In genomic region chr10:73079779-73080178, GRCh38 we compare ENCODE assay signal across 14 cellular contexts. TPM values are rescaled to one million over a fixed set of nuclear protein-coding genes. Genes with fewer than 3 reads are reported as not detected.
DNase-seq lines count a peak whose midpoint lies in the region; ATAC-seq lines count a peak whose summit lies in the region.
"Had no signal": no experiment of that assay in that cellular context is flagged by ENCODE, and none has a peak within 500 bp of the region (broad histone marks: within the 10 kb centered on the region; RNA-seq: fewer than 3 reads in every experiment).

No MANE protein-coding gene starts in this region.

- H3K27me3 Mint-ChIP-seq in activated CD4-positive, alpha-beta T cell treated with anti-CD3 and anti-CD28 coated beads, Interleukin-2, amount 10 ng/mL, durations not matched to agents 24 days and 14 days, result no peaks in the 10 kb centered on the region

- H3K27ac Mint-ChIP-seq in activated CD4-positive, alpha-beta T cell treated with anti-CD3 and anti-CD28 coated beads, Interleukin-2, amount 10 ng/mL, durations not matched to agents 24 days and 14 days, result no peak overlapping the region
- H3K27ac Mint-ChIP-seq in stimulated activated effector memory CD8-positive, alpha-beta T cell treated with anti-CD3 and anti-CD28 coated beads, Interleukin-12 subunit alpha, Interleukin-12 subunit beta, amount 100 ng/mL, for 72 hours, result no peak overlapping the region
- H3K27ac Mint-ChIP-seq: activated CD8-positive, alpha-beta T cell treated with anti-CD3 and anti-CD28 coated beads, Interleukin-2, amount 10 ng/mL, durations not matched to agents 7 days and 5 days; activated naive CD4-positive, alpha-beta T cell treated with anti-CD3 and anti-CD28 coated beads for 36 hours; mesothelial cell of epicardium had no signal

- intact Hi-C loops in activated CD4-positive, alpha-beta T cell treated with anti-CD3 and anti-CD28 coated beads, Interleukin-2, amount 10 ng/mL, durations not matched to agents 24 days and 14 days (cut with micrococcal nuclease), result no loop called here

- ATAC-seq in GM21576 (IDR thresholded peaks at IDR 0.05; ENCODE audit: unreplicated experiment), result peak; percentile 52
- peak; percentile 84 for ATAC-seq in HG03175 (IDR thresholded peaks at IDR 0.05; ENCODE audit: unreplicated experiment)
- peak; percentile 55 for ATAC-seq in stimulated activated effector memory CD8-positive, alpha-beta T cell treated with anti-CD3 and anti-CD28 coated beads, Interleukin-12 subunit alpha, Interleukin-12 subunit beta, amount 100 ng/mL, for 72 hours
- ATAC-seq in HG03025 (IDR thresholded peaks at IDR 0.05; ENCODE audit: low FRiP score, unreplicated experiment), result no peak
- ATAC-seq: activated CD8-positive, alpha-beta T cell treated with anti-CD3 and anti-CD28 coated beads, Interleukin-2, amount 10 ng/mL, durations not matched to agents 7 days and 5 days; gastroesophageal sphincter had no signal

- peak; percentile 54 for DNase-seq in activated CD4-positive, alpha-beta T cell treated with anti-CD3 and anti-CD28 coated beads, Interleukin-2, amount 10 ng/mL, durations not matched to agents 24 days and 14 days
- no peak for DNase-seq in activated CD4-positive, alpha-beta T cell treated with anti-CD3 and anti-CD28 coated beads, Interleukin-2, amount 50 U/mL, for 48 hours
- no peak for DNase-seq in stimulated activated effector memory CD8-positive, alpha-beta T cell treated with anti-CD3 and anti-CD28 coated beads, Interleukin-12 subunit alpha, Interleukin-12 subunit beta, amount 100 ng/mL, for 72 hours (ENCODE audit: low spot score in 2 of 2)
- DNase-seq in NCI-H2196 (lab: John Stamatoyannopoulos, UW; ENCODE audit: unreplicated experiment), result no peak
- no peak for DNase-seq in stimulated activated CD4-positive, alpha-beta T cell treated with anti-CD3 and anti-CD28 coated beads, Interleukin-1b, Interleukin-23, amount 100 ng/mL, for 48 hours
- DNase-seq: 8988T; activated CD8-positive, alpha-beta T cell treated with anti-CD3 and anti-CD28 coated beads, Interleukin-2, amount 10 ng/mL, durations not matched to agents 7 days and 5 days; activated naive CD4-positive, alpha-beta T cell treated with anti-CD3 and anti-CD28 coated beads for 36 hours; occipital lobe had no signal

- H3K36me3 Mint-ChIP-seq in activated CD4-positive, alpha-beta T cell treated with anti-CD3 and anti-CD28 coated beads, Interleukin-2, amount 10 ng/mL, durations not matched to agents 24 days and 14 days (ENCODE audit: low read depth), result peaks cover 36% of the 10 kb centered on the region
- peaks cover 48% of the 10 kb centered on the region for H3K36me3 Mint-ChIP-seq in stimulated activated effector memory CD8-positive, alpha-beta T cell treated with anti-CD3 and anti-CD28 coated beads, Interleukin-12 subunit alpha, Interleukin-12 subunit beta, amount 100 ng/mL, for 72 hours

- no peak overlapping the region for H3K4me3 Mint-ChIP-seq in activated CD4-positive, alpha-beta T cell treated with anti-CD3 and anti-CD28 coated beads, Interleukin-2, amount 10 ng/mL, durations not matched to agents 24 days and 14 days
- H3K4me3 Mint-ChIP-seq in stimulated activated effector memory CD8-positive, alpha-beta T cell treated with anti-CD3 and anti-CD28 coated beads, Interleukin-12 subunit alpha, Interleukin-12 subunit beta, amount 100 ng/mL, for 72 hours, result no peak overlapping the region
- H3K4me3 Mint-ChIP-seq: activated CD8-positive, alpha-beta T cell treated with anti-CD3 and anti-CD28 coated beads, Interleukin-2, amount 10 ng/mL, durations not matched to agents 7 days and 5 days; activated naive CD4-positive, alpha-beta T cell treated with anti-CD3 and anti-CD28 coated beads for 36 hours; mesothelial cell of epicardium had no signal

- peaks cover 4% of the 10 kb centered on the region for H3K9me3 Mint-ChIP-seq in activated CD4-positive, alpha-beta T cell treated with anti-CD3 and anti-CD28 coated beads, Interleukin-2, amount 10 ng/mL, durations not matched to agents 24 days and 14 days
- no peaks in the 10 kb centered on the region for H3K9me3 Mint-ChIP-seq in stimulated activated effector memory CD8-positive, alpha-beta T cell treated with anti-CD3 and anti-CD28 coated beads, Interleukin-12 subunit alpha, Interleukin-12 subunit beta, amount 100 ng/mL, for 72 hours
- H3K9me3 Mint-ChIP-seq: activated naive CD4-positive, alpha-beta T cell treated with anti-CD3 and anti-CD28 coated beads for 36 hours; mesothelial cell of epicardium had no signal

- H3K4me1 Mint-ChIP-seq in activated CD4-positive, alpha-beta T cell treated with anti-CD3 and anti-CD28 coated beads, Interleukin-2, amount 10 ng/mL, durations not matched to agents 24 days and 14 days, result peaks cover 30% of the 10 kb centered on the region
- peaks cover 15% of the 10 kb centered on the region for H3K4me1 Mint-ChIP-seq in stimulated activated effector memory CD8-positive, alpha-beta T cell treated with anti-CD3 and anti-CD28 coated beads, Interleukin-12 subunit alpha, Interleukin-12 subunit beta, amount 100 ng/mL, for 72 hours

RNA-seq across cellular contexts. Expression of gene P4HA1, which starts 16.9 kb away (rescaled TPM):
- 69.4 and 71.1 TPM in 2 replicates for total RNA-seq in activated CD4-positive, alpha-beta T cell treated with anti-CD3 and anti-CD28 coated beads, Interleukin-2, amount 10 ng/mL, durations not matched to agents 24 days and 14 days

RNA-seq across cellular contexts. Expression of gene NUDT13, which starts 30.5 kb away (rescaled TPM):
- 0.80 and 0.91 TPM in 2 replicates for total RNA-seq in activated CD4-positive, alpha-beta T cell treated with anti-CD3 and anti-CD28 coated beads, Interleukin-2, amount 10 ng/mL, durations not matched to agents 24 days and 14 days
